In genomic region chr2:66426250-66427064, GRCh38 we compare ENCODE assay signal across 1 cellular context.
TF ChIP-seq lines count a peak whose summit lies in the region.

No MANE protein-coding gene starts in this region.

TF ChIP-seq in GM23338, 12 proteins besides CTCF, POLR2A, EP300 and RAD21 (continued from another document):
- TF ChIP-seq ZNF462 (CRISPR knock-in tag; IDR thresholded peaks at IDR 0.05) (no peak), POLR2AphosphoS5 (IDR thresholded peaks at IDR 0.05; ENCODE audit: low read depth) (no peak)
